In the genomic region with DNA sequence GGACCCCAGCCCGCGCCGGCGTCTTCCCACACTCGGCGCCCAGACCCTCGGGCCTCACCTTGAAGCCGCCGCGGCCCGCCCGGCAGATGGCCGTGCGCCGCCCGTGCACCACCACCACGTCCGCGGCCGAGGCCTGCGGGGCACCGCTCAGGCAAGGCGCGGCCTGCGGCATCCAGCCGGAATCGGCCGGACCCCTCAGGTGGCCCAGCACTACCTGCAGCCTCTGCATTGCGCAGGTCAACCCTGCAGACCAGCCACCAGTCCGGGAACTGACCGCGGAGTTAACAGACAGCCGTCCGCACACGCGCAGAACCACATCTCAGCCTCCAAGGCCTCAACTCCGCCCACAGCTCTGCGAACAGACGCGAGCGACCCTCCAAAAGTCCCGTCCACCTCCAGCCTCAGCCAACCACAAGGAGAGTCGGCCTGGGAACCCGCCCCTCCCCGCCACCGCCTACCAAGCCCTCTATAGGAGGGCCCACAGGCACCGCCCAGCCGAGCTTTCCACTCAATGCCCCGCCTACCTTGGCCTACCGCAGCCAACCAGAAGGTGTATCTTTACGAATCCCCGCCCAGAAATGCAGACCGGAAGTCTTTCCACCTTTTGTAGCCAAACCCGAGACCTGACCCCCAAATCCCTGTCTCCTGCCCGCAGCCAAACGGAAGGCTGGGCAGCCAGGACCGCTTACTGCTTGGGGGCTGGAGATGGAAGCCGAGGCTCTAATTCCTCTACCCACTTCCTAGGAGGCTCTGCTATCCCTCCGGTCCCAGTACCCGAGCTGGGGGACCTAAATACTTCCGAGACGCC, we compare ENCODE assay signal across 8 cellular contexts. TPM values are rescaled to one million over a fixed set of nuclear protein-coding genes. Genes with fewer than 3 reads are reported as not detected.
DNase-seq lines count a peak whose midpoint lies in the region; ATAC-seq, FAIRE-seq and TF ChIP-seq lines count a peak whose summit lies in the region.

ACAA1 (minus strand) TSS at position 321 of the 808 bp plus-strand sequence; CDS start at position 229, 92 bp downstream.

- WGBS in H1 (ENCODE audit: extremely low coverage in 1 of 2, insufficient coverage in 1 of 2, insufficient read length in 1 of 2, insufficient replicate concordance in 2 of 2, low coverage in 1 of 2, low lambda C conversion rate in 2 of 2, missing lambda C conversion rate in 1 of 2), 2 experiments, result 1% methylated on average over 62 of the region's 62 CpGs; no CpG with 5 or more reads in 1 of the 2 experiments
- WGBS in mesenchymal stem cell, result under 1% methylated on average over 62 of the region's 62 CpGs

- no peaks in the 10 kb centered on the region for H3K9me3 Mint-ChIP-seq in activated CD8-positive, alpha-beta memory T cell treated with anti-CD3 and anti-CD28 coated beads, Interleukin-2, amount 10 ng/mL, durations not matched to agents 7 days and 5 days (ENCODE audit: low read depth)

- POLR2A ChIA-PET in H1 (lab: Charles Lee; ENCODE audit: partially characterized antibody), result interaction anchor here (0.7 to 3.7 kb wide), 17 partner anchors 10 to 360 kb away, joined by 3 to 38 read pairs (median 3); partner anchors contain the start of genes EXOG, OXSR1, PLCD1 and SLC22A14

- no peak within 1 kb of the TSS for H3K14ac ChIP-seq in H1 (ENCODE audit: insufficient read length)
- peak within 1 kb of the TSS in 1 of 2 experiments; percentile 97 for H3K14ac ChIP-seq in mesenchymal stem cell (ENCODE audit: low read length in 2 of 2)

- peak within 1 kb of the TSS; percentile 84 for H3K4me3 Mint-ChIP-seq in activated CD8-positive, alpha-beta memory T cell treated with anti-CD3 and anti-CD28 coated beads, Interleukin-2, amount 10 ng/mL, durations not matched to agents 7 days and 5 days

- H2BK12ac ChIP-seq in H1 (ENCODE audit: low read depth, low read length) (peak within 1 kb of the TSS; percentile 96), mesenchymal stem cell (ENCODE audit: low read length in 2 of 2) (peak within 1 kb of the TSS in 1 of 2 experiments; percentile 73)

- TF ChIP-seq RAD21 in H1 (IDR thresholded peaks at IDR 0.05 in 1 of 2, conservative IDR thresholded peaks at IDR 0.05 in 1 of 2; ENCODE audit: low read depth in 2 of 2, low read length in 2 of 2), result 0 out of 4 replicates have a peak, but pooled peaks of 1 of the 2 experiments have one; percentile 1

- peaks cover 4% of the 10 kb centered on the region in 2 experiments for H4K20me1 ChIP-seq in H1 (replicated peaks in 1 of 2; ENCODE audit: control insufficient read depth in 1 of 2, insufficient read depth in 2 of 2, low read length in 2 of 2)

- H4K91ac ChIP-seq in H1 (replicated peaks; ENCODE audit: insufficient read length, low read length) (peak within 1 kb of the TSS; percentile 88), mesenchymal stem cell (ENCODE audit: low read length) (peak within 1 kb of the TSS; percentile 89)

- TF ChIP-seq EP300 in H1 (IDR thresholded peaks at IDR 0.05; ENCODE audit: borderline replicate concordance in 1 of 2, low read depth in 2 of 2, low read length in 2 of 2), result no peak

- H3K27me3 Mint-ChIP-seq in activated CD8-positive, alpha-beta memory T cell treated with anti-CD3 and anti-CD28 coated beads, Interleukin-2, amount 10 ng/mL, durations not matched to agents 7 days and 5 days, result no peaks in the 10 kb centered on the region

- H3K79me1 ChIP-seq in H1 (ENCODE audit: low read depth, low read length) (no peaks in the 10 kb centered on the region; the same call in 1 of the 2 replicates), mesenchymal stem cell (replicated peaks; ENCODE audit: low read length, poor library complexity, severe bottlenecking) (peaks cover 38% of the 10 kb centered on the region)

- H4K8ac ChIP-seq in H1 (ENCODE audit: extremely low read depth, insufficient read depth, low read length), result peak within 1 kb of the TSS; percentile 96
- peak within 1 kb of the TSS; percentile 97 for H4K8ac ChIP-seq in mesenchymal stem cell (ENCODE audit: low read length)

- H3K9me3 ChIP-seq in NT2/D1 (ENCODE audit: insufficient read depth, low read length) (no peaks in the 10 kb centered on the region), H1 (ENCODE audit: insufficient read depth in 2 of 2, low read depth in 1 of 2, low read length in 1 of 2) (no peaks in the 10 kb centered on the region), mesenchymal stem cell (ENCODE audit: control insufficient read depth, low read length) (no peaks in the 10 kb centered on the region)

- CTCF ChIA-PET in activated CD8-positive, alpha-beta memory T cell treated with anti-CD3 and anti-CD28 coated beads, Interleukin-2, amount 10 ng/mL, durations not matched to agents 7 days and 5 days (lab: Charles Lee), result interaction anchor here (0.7 to 2.3 kb wide), 10 partner anchors 17 to 384 kb away, joined by 3 to 16 read pairs (median 6); partner anchors contain the start of genes DLEC1, OXSR1 and XYLB
- CTCF ChIA-PET in H1 (lab: Charles Lee; ENCODE audit: partially characterized antibody), result interaction anchor here (0.8 to 8.1 kb wide), 7 partner anchors 15 to 162 kb away, joined by 3 to 52 read pairs (median 4); no protein-coding TSS in a partner anchor

- peaks cover 27% of the 10 kb centered on the region for H3K27me3 ChIP-seq in NT2/D1 (ENCODE audit: insufficient read depth, insufficient read length)
- H3K27me3 ChIP-seq in H1 (replicated peaks in 1 of 4; ENCODE audit: control insufficient read depth in 3 of 4, extremely low read depth in 1 of 4, insufficient read depth in 3 of 4, low read length in 3 of 4), result no peaks in the 10 kb centered on the region
- no peaks in the 10 kb centered on the region for H3K27me3 ChIP-seq in mesenchymal stem cell (ENCODE audit: control insufficient read depth in 1 of 2, insufficient read depth in 1 of 2, low read length in 2 of 2)

- H2BK120ac ChIP-seq in H1 (replicated peaks; ENCODE audit: low read depth, low read length), result no peak within 1 kb of the TSS
- H2BK120ac ChIP-seq in mesenchymal stem cell (ENCODE audit: low read depth, low read length), result peak within 1 kb of the TSS; percentile 69

- peaks cover 0 to 12% of the 10 kb centered on the region in 2 experiments; a peak in 1 of 4 replicates for H3K79me2 ChIP-seq in H1 (ENCODE audit: control insufficient read depth in 1 of 2, insufficient read depth in 2 of 2, low read length in 2 of 2)

- peak; percentile 57 for FAIRE-seq in H1 (lab: Jason Lieb, UNC)

- H3K4me1 ChIP-seq in NT2/D1 (ENCODE audit: insufficient read depth, insufficient read length) (peaks cover 14% of the 10 kb centered on the region), H1 (replicated peaks in 1 of 4; ENCODE audit: control insufficient read depth in 3 of 4, insufficient read depth in 4 of 4, low read length in 3 of 4) (peaks cover 7 to 16% (median 13%) of the 10 kb centered on the region in 4 experiments), mesenchymal stem cell (ENCODE audit: control insufficient read depth, insufficient read depth, low read depth, low read length) (peaks cover 29% of the 10 kb centered on the region)

- DNase-seq in COR-L47 (lab: John Stamatoyannopoulos, UW) (peak; percentile 92), HUDEP-2 (lab: John Stamatoyannopoulos, UW; ENCODE audit: unreplicated experiment in 76 of 76) (peak; percentile 49 to 99 (median 98)), NT2/D1 (ENCODE audit: low read depth, low spot score) (peak; percentile 99), H1 (ENCODE audit: low read depth in 1 of 2, low spot score in 2 of 2) (peak; percentile 96 to 99), mesenchymal stem cell (peak; percentile 99)
- peak; percentile 100 for DNase-seq in activated CD8-positive, alpha-beta memory T cell treated with anti-CD3 and anti-CD28 coated beads, Interleukin-2, amount 10 ng/mL, durations not matched to agents 7 days and 5 days
- DNase-seq in stimulated activated CD8-positive, alpha-beta memory T cell treated with anti-CD3 and anti-CD28 coated beads, Interleukin-12 subunit alpha, Interleukin-12 subunit beta, amount 100 ng/mL, for 4 hours (ENCODE audit: low read depth), result peak; percentile 96

- TF ChIP-seq CTCF in H1 (IDR thresholded peaks at IDR 0.05; ENCODE audit: control extremely low read depth in 1 of 3, insufficient read depth in 1 of 3, low read depth in 1 of 3, low read length in 3 of 3), result no peak

- H3K36me3 ChIP-seq in NT2/D1 (ENCODE audit: insufficient read depth, insufficient read length, low read length), result peaks cover 50% of the 10 kb centered on the region
- H3K36me3 ChIP-seq in H1 (ENCODE audit: control insufficient read depth in 2 of 4, insufficient read depth in 4 of 4, low read length in 3 of 4), result peaks cover 3 to 22% (median 13%) of the 10 kb centered on the region in 4 experiments; a peak in 6 of 8 replicates
- H3K36me3 ChIP-seq in mesenchymal stem cell (ENCODE audit: control insufficient read depth in 1 of 2, insufficient read depth in 2 of 2, low read depth in 1 of 2, low read length in 2 of 2), result peaks cover 37 to 50% of the 10 kb centered on the region in 2 experiments

- H2AFZ ChIP-seq in H1 (ENCODE audit: low read length), result 0 out of 2 replicates have a peak within 1 kb of the TSS, but pooled peaks have one; percentile 43
- peak within 1 kb of the TSS; percentile 98 for H2AFZ ChIP-seq in mesenchymal stem cell (ENCODE audit: low read depth, low read length)

- peak within 1 kb of the TSS; percentile 96 for H3K27ac Mint-ChIP-seq in activated CD8-positive, alpha-beta memory T cell treated with anti-CD3 and anti-CD28 coated beads, Interleukin-2, amount 10 ng/mL, durations not matched to agents 7 days and 5 days

- H3K23ac ChIP-seq in H1 (ENCODE audit: insufficient read length) (no peak within 1 kb of the TSS), mesenchymal stem cell (ENCODE audit: low read length in 2 of 2) (peak within 1 kb of the TSS in 1 of 2 experiments; percentile 79)

- H3K27ac ChIP-seq in H1 (ENCODE audit: low read depth, low read length), result peak within 1 kb of the TSS; percentile 36; the same call in 1 of the 2 replicates
- H3K27ac ChIP-seq in mesenchymal stem cell (ENCODE audit: low read length, poor library complexity, severe bottlenecking), result peak within 1 kb of the TSS; percentile 88

- H2AK5ac ChIP-seq in H1 (ENCODE audit: low read depth, low read length) (no peak within 1 kb of the TSS), mesenchymal stem cell (ENCODE audit: low read length, severe bottlenecking) (peak within 1 kb of the TSS; percentile 57)

- H2BK15ac ChIP-seq in H1 (ENCODE audit: low read length) (peak within 1 kb of the TSS; percentile 34), mesenchymal stem cell (ENCODE audit: low read depth, poor library complexity, severe bottlenecking) (no peak within 1 kb of the TSS)

- no peak within 1 kb of the TSS for H3K56ac ChIP-seq in H1 (replicated peaks; ENCODE audit: insufficient read length, low read depth, low read length)

- TF ChIP-seq POLR2A in H1 (IDR thresholded peaks at IDR 0.05; ENCODE audit: control extremely low read depth in 1 of 2, low read depth in 2 of 2, low read length in 2 of 2), result peak in 1 of 2 experiments; percentile 89; a peak in 2 of 3 replicates

- H3K4me2 ChIP-seq in H1 (ENCODE audit: insufficient read depth in 1 of 2, low read depth in 2 of 2, low read length in 2 of 2) (peak within 1 kb of the TSS; percentile 64 to 95), mesenchymal stem cell (ENCODE audit: low read length, poor library complexity, severe bottlenecking) (peak within 1 kb of the TSS; percentile 82)

- H3K18ac ChIP-seq in H1 (ENCODE audit: extremely low read depth, low read length), result peak within 1 kb of the TSS; percentile 89
- H3K18ac ChIP-seq in mesenchymal stem cell (ENCODE audit: low read depth in 1 of 2, low read length in 2 of 2), result peak within 1 kb of the TSS; percentile 58 to 87

- H2BK5ac ChIP-seq in H1 (ENCODE audit: low read depth, low read length), result peak within 1 kb of the TSS; percentile 87
- H2BK5ac ChIP-seq in mesenchymal stem cell (ENCODE audit: low read depth, low read length, poor library complexity, severe bottlenecking), result no peak within 1 kb of the TSS

- ATAC-seq in GM21381 (IDR thresholded peaks at IDR 0.05; ENCODE audit: unreplicated experiment), result peak; percentile 87
- ATAC-seq in activated CD8-positive, alpha-beta memory T cell treated with anti-CD3 and anti-CD28 coated beads, Interleukin-2, amount 10 ng/mL, durations not matched to agents 7 days and 5 days, result peak; percentile 88

- H3K4me1 Mint-ChIP-seq in activated CD8-positive, alpha-beta memory T cell treated with anti-CD3 and anti-CD28 coated beads, Interleukin-2, amount 10 ng/mL, durations not matched to agents 7 days and 5 days, result peaks cover 63% of the 10 kb centered on the region

- H4K5ac ChIP-seq in H1 (ENCODE audit: insufficient read length, low read depth, low read length), result no peak within 1 kb of the TSS

- peaks cover 48% of the 10 kb centered on the region for H3K36me3 Mint-ChIP-seq in activated CD8-positive, alpha-beta memory T cell treated with anti-CD3 and anti-CD28 coated beads, Interleukin-2, amount 10 ng/mL, durations not matched to agents 7 days and 5 days

- H3K4me3 ChIP-seq in NT2/D1 (ENCODE audit: insufficient read length, low read depth), result peak within 1 kb of the TSS; percentile 92
- H3K4me3 ChIP-seq in H1 (ENCODE audit: extremely low read depth in 1 of 4, insufficient read depth in 2 of 4, low read depth in 3 of 4, low read length in 4 of 4), result peak within 1 kb of the TSS; percentile 73 to 87 (median 84)
- H3K4me3 ChIP-seq in mesenchymal stem cell (ENCODE audit: insufficient read depth in 1 of 2, low read depth in 1 of 2, low read length in 2 of 2), result peak within 1 kb of the TSS; percentile 89 to 95

- H3K9ac ChIP-seq in NT2/D1 (ENCODE audit: insufficient read length, low read depth) (peak within 1 kb of the TSS; percentile 95), H1 (replicated peaks in 1 of 4; ENCODE audit: extremely low read depth in 1 of 4, low read depth in 3 of 4, low read length in 3 of 4) (peak within 1 kb of the TSS; percentile 56 to 82 (median 71)), mesenchymal stem cell (ENCODE audit: low read length) (peak within 1 kb of the TSS; percentile 93)

- H2BK20ac ChIP-seq in H1 (ENCODE audit: low read length), result no peak within 1 kb of the TSS

- H3K4ac ChIP-seq in H1 (replicated peaks; ENCODE audit: insufficient read length, low read depth, low read length), result peak within 1 kb of the TSS; percentile 46
- peak within 1 kb of the TSS; percentile 15 to 82 for H3K4ac ChIP-seq in mesenchymal stem cell (ENCODE audit: low read depth in 1 of 2, low read length in 2 of 2)

- peaks cover 21% of the 10 kb centered on the region for H3K23me2 ChIP-seq in H1 (ENCODE audit: low read depth, low read length)

RNA-seq across cellular contexts. Expression of gene ACAA1, which starts in this region (rescaled TPM):
- total RNA-seq in activated CD8-positive, alpha-beta memory T cell treated with anti-CD3 and anti-CD28 coated beads, Interleukin-2, amount 10 ng/mL, durations not matched to agents 7 days and 5 days, result 10 to 100 TPM; 91.3 to 91.7 TPM
- 31.9 and 34.8 TPM in 2 replicates for total RNA-seq in H1 (2021; fragmentation: NEBNext Ultra II Directional; extraction: Animal tissue kit (Norgen Biotek cat#: 25700))
- polyA plus RNA-seq in H1 (2011; rRNA removed), result 23.1 and 27.4 TPM in 2 replicates
- polyA plus RNA-seq in H1 (2011; cell fraction: cytosol; rRNA removed), result 36.1 TPM
- 70.1 TPM for polyA plus RNA-seq in H1 (2011; cell fraction: nucleus; rRNA removed)
- 27.7 to 33.5 TPM (median 31.4 TPM) in 4 replicates for polyA plus RNA-seq in H1 (2012, experiment 1 of 2)
- 15.4 TPM for polyA plus RNA-seq in H1 (2012, experiment 2 of 2)
- 17.8 TPM for polyA plus RNA-seq in H1 (2013, experiment 1 of 2)
- polyA plus RNA-seq in H1 (2013, experiment 2 of 2), result 18.3 TPM
- 30.1 and 33.4 TPM in 2 replicates for polyA minus RNA-seq in H1 (2011; rRNA and poly(A)+ RNA removed)
- 17.3 TPM for polyA minus RNA-seq in H1 (2011; cell fraction: cytosol; rRNA and poly(A)+ RNA removed)
- 72.6 TPM for polyA minus RNA-seq in H1 (2011; cell fraction: nucleus; rRNA and poly(A)+ RNA removed)
- 32.9 TPM for polyA plus RNA-seq in mesenchymal stem cell (2013, experiment 1 of 2)
- polyA plus RNA-seq in mesenchymal stem cell (2013, experiment 2 of 2), result 32.8 TPM

Comparison
In these comparisons a context has a peak if more than half of its experiments do, and no peak if none do; other contexts are left out.
1. Peak in every context shown above with its lines: DNase-seq, ATAC-seq, H3K4me3 ChIP-seq and H3K27ac ChIP-seq.